Comparison of ENCODE assay signal across 10 cellular contexts in the genomic region with DNA sequence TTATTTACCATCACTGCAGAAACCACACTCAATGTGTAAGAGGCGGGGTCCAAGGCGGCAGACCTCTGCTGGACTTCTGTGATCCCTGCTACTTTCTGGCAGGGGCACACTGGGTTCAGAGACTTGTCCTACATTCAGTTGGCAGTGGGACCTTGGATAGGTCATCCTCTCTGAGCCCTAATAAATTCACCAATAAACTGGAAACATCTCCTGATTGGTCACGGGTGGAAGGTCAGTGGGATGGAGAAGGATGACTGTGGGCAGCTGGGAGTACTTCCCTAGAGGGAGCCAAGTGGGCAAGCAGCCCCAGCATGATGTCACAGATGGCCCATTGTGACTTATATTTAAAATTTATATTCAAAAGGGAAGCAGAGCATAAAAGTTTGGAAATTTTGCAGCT.
DNase-seq lines count a peak whose midpoint lies in the region; ATAC-seq, FAIRE-seq and TF ChIP-seq lines count a peak whose summit lies in the region.
"Had no signal": no experiment of that assay in that cellular context is flagged by ENCODE, and none has a peak within 500 bp of the region (broad histone marks: within the 10 kb centered on the region; RNA-seq: fewer than 3 reads in every experiment).

No MANE protein-coding gene starts in this region.

- no peak overlapping the region for H3K4me3 Mint-ChIP-seq in stimulated activated memory B cell treated with anti-CD40 and anti-IgM and Interleukin-4, amounts not matched to agents 10 μg/mL and 1 μg/mL and 100 μg/mL, for 72 hours
- H3K4me3 Mint-ChIP-seq: mesothelial cell of epicardium had no signal

- TF ChIP-seq CTCF in WERI-Rb-1 (IDR thresholded peaks at IDR 0.05; ENCODE audit: low read depth, low read length) = no peak

- no peaks in the 10 kb centered on the region for H3K36me3 ChIP-seq in WERI-Rb-1

- peaks cover 61% of the 10 kb centered on the region for H3K4me1 Mint-ChIP-seq in stimulated activated memory B cell treated with anti-CD40 and anti-IgM and Interleukin-4, amounts not matched to agents 10 μg/mL and 1 μg/mL and 100 μg/mL, for 72 hours

- no peaks in the 10 kb centered on the region for H3K27me3 Mint-ChIP-seq in stimulated activated memory B cell treated with anti-CD40 and anti-IgM and Interleukin-4, amounts not matched to agents 10 μg/mL and 1 μg/mL and 100 μg/mL, for 72 hours

- ATAC-seq in stimulated activated memory B cell treated with anti-CD40 and anti-IgM and Interleukin-4, amounts not matched to agents 10 μg/mL and 1 μg/mL and 100 μg/mL, for 72 hours = no peak
- ATAC-seq in GM19467 (IDR thresholded peaks at IDR 0.05; ENCODE audit: unreplicated experiment) (no peak), GM21360 (IDR thresholded peaks at IDR 0.05; ENCODE audit: unreplicated experiment) (no peak)

- H3K27me3 ChIP-seq in WERI-Rb-1 (ENCODE audit: insufficient read depth, low read depth, severe bottlenecking) = no peaks in the 10 kb centered on the region

- no peaks in the 10 kb centered on the region for H3K9me3 ChIP-seq in iPS-18c (ENCODE audit: control insufficient read depth, insufficient read depth, low read length)
- H3K9me3 ChIP-seq in WERI-Rb-1 (ENCODE audit: severe bottlenecking) = no peaks in the 10 kb centered on the region

- FAIRE-seq in HTR-8/SVneo (lab: Jason Lieb, UNC) = peak; percentile 40

- H3K4me3 ChIP-seq in iPS-18c (ENCODE audit: insufficient read depth, low read depth, low read length) (0 out of 2 replicates have a peak overlapping the region, but pooled peaks have one; percentile 4), WERI-Rb-1 (ENCODE audit: low read depth, low read length) (no peak overlapping the region)

- DNase-seq in HTR-8/SVneo (ENCODE audit: insufficient read length, low spot score) (no peak), WERI-Rb-1 (no peak)
- DNase-seq: effector memory CD4-positive, alpha-beta T cell; NCI-H748 treated with DMSO at 0.1 percent for 48 hours had no signal

- H3K27ac ChIP-seq in angular gyrus (ENCODE audit: low read depth, low read length) (peak overlapping the region; percentile 47), WERI-Rb-1 (no peak overlapping the region)

- H3K27ac Mint-ChIP-seq in stimulated activated memory B cell treated with anti-CD40 and anti-IgM and Interleukin-4, amounts not matched to agents 10 μg/mL and 1 μg/mL and 100 μg/mL, for 72 hours = peak overlapping the region; percentile 65
- H3K27ac Mint-ChIP-seq: mesothelial cell of epicardium had no signal

- H3K36me3 Mint-ChIP-seq in stimulated activated memory B cell treated with anti-CD40 and anti-IgM and Interleukin-4, amounts not matched to agents 10 μg/mL and 1 μg/mL and 100 μg/mL, for 72 hours = no peaks in the 10 kb centered on the region
- H3K36me3 Mint-ChIP-seq: mesothelial cell of epicardium had no signal

- H3K9me3 Mint-ChIP-seq in stimulated activated memory B cell treated with anti-CD40 and anti-IgM and Interleukin-4, amounts not matched to agents 10 μg/mL and 1 μg/mL and 100 μg/mL, for 72 hours = no peaks in the 10 kb centered on the region
- H3K9me3 Mint-ChIP-seq: mesothelial cell of epicardium had no signal
